ENCODE assay signal across 8 cellular contexts in the genomic region with DNA sequence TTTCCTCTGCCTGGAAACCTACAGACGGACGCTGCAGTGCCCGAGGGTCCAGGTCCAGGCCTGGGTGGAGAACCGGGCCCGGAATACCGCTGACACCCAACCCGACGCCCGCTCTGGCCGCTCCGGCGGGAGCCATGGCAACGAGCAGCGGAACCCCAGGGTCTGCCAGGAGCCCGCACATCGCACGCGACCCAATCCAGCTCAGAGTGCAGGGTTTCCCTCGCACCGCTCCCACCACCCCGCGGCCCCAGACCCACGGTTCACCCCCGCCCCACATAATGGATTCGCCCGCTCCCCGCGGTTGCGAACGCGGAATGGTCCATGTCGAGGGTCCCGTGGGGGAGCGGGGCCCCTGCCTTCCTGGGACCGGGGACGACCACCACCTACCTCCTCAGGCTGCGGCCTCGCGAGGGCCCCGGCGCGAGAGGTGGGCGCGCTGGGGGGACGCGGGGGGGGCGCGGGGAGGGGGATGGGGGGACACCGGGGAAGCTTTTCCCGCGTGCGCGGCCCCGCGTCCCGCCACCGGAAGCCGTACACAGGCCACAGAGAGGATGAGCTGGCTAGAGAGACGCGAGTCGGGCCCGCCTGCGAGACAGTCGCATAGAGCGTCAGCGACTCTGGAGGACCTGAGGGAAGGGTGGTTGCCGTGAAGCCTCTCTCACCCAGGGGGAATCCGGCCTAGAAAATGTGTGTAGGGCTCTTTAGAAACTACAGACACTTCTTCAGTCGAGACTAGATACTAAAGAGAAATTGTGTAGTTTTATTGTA. TPM values are rescaled to one million over a fixed set of nuclear protein-coding genes. Genes with fewer than 3 reads are reported as not detected.
DNase-seq lines count a peak whose midpoint lies in the region; ATAC-seq and TF ChIP-seq lines count a peak whose summit lies in the region.

A gene with protein sequence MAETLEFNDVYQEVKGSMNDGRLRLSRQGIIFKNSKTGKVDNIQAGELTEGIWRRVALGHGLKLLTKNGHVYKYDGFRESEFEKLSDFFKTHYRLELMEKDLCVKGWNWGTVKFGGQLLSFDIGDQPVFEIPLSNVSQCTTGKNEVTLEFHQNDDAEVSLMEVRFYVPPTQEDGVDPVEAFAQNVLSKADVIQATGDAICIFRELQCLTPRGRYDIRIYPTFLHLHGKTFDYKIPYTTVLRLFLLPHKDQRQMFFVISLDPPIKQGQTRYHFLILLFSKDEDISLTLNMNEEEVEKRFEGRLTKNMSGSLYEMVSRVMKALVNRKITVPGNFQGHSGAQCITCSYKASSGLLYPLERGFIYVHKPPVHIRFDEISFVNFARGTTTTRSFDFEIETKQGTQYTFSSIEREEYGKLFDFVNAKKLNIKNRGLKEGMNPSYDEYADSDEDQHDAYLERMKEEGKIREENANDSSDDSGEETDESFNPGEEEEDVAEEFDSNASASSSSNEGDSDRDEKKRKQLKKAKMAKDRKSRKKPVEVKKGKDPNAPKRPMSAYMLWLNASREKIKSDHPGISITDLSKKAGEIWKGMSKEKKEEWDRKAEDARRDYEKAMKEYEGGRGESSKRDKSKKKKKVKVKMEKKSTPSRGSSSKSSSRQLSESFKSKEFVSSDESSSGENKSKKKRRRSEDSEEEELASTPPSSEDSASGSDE (minus strand): TSS at position 550 of the 768 bp plus-strand sequence. CDS start 771 bp downstream, outside the sequence.

- H3K4me1 ChIP-seq in parathyroid adenoma (peaks cover 8% of the 10 kb centered on the region), tibial artery (peaks cover 0 to 17% (median 16%) of the 10 kb centered on the region in 4 donors)

- H3K27me3 Mint-ChIP-seq in activated naive CD8-positive, alpha-beta T cell treated with anti-CD3 and anti-CD28 coated beads, Interleukin-2, amount 10 ng/mL, durations not matched to agents 7 days and 5 days: peaks cover 3% of the 10 kb centered on the region

- DNase-seq in GM12865 (ENCODE audit: low read depth) (peak; percentile 94), NB4 (ENCODE audit: low read depth) (peak; percentile 94), SW 1271 (lab: John Stamatoyannopoulos, UW) (peak; percentile 79 to 89), Right ventricle myocardium superior (peak; percentile 94), tibial artery (peak; percentile 88 to 92)
- DNase-seq in activated naive CD8-positive, alpha-beta T cell treated with anti-CD3 and anti-CD28 coated beads, Interleukin-2, amount 10 ng/mL, durations not matched to agents 7 days and 5 days: peak; percentile 87

- peak within 1 kb of the TSS; percentile 37 for H3K9ac ChIP-seq in parathyroid adenoma

- no peaks in the 10 kb centered on the region for H3K79me2 ChIP-seq in parathyroid adenoma

- H3K4me3 Mint-ChIP-seq in activated naive CD8-positive, alpha-beta T cell treated with anti-CD3 and anti-CD28 coated beads, Interleukin-2, amount 10 ng/mL, durations not matched to agents 7 days and 5 days: peak within 1 kb of the TSS; percentile 86

- intact Hi-C loops in Right ventricle myocardium superior (cut with DNase I) (no loop called here), tibial artery (cut with DNase I; ENCODE audit: low total_unique reads) (loop anchor here (5.0 kb wide), 1 partner anchor 327 kb away; no protein-coding TSS in a partner anchor)

- H3K27ac ChIP-seq in parathyroid adenoma: peak within 1 kb of the TSS; percentile 72
- H3K27ac ChIP-seq in tibial artery: peak within 1 kb of the TSS; percentile 90 to 94

- H3K36me3 ChIP-seq in parathyroid adenoma (ENCODE audit: control insufficient read depth, insufficient read depth, low read length): no peaks in the 10 kb centered on the region
- H3K36me3 ChIP-seq in tibial artery: peaks cover 24 to 30% (median 27%) of the 10 kb centered on the region in 3 donors

- TF ChIP-seq CTCF in GM12865 (IDR thresholded peaks at IDR 0.05; ENCODE audit: insufficient read depth, low read depth, low read length, missing control alignments) (no peak), NB4 (IDR thresholded peaks at IDR 0.05; ENCODE audit: low read depth, low read length) (no peak), parathyroid adenoma (IDR thresholded peaks at IDR 0.05) (no peak), tibial artery (IDR thresholded peaks at IDR 0.05) (no peak)

- POLR2A ChIA-PET in activated naive CD8-positive, alpha-beta T cell treated with anti-CD3 and anti-CD28 coated beads, Interleukin-2, amount 10 ng/mL, durations not matched to agents 7 days and 5 days (lab: Charles Lee): interaction anchor here (0.8 to 4.7 kb wide), 9 partner anchors 10 to 195 kb away, joined by 3 to 80 read pairs (median 5); a partner anchor contains a TSS

- H3K9me3 ChIP-seq in parathyroid adenoma (ENCODE audit: control insufficient read depth, low read length): no peaks in the 10 kb centered on the region
- H3K9me3 ChIP-seq in tibial artery: no peaks in the 10 kb centered on the region

- peak within 1 kb of the TSS; percentile 79 for H3K4me2 ChIP-seq in parathyroid adenoma (ENCODE audit: low read length)

- peaks cover 32% of the 10 kb centered on the region for H3K4me1 Mint-ChIP-seq in activated naive CD8-positive, alpha-beta T cell treated with anti-CD3 and anti-CD28 coated beads, Interleukin-2, amount 10 ng/mL, durations not matched to agents 7 days and 5 days

- H3K27ac Mint-ChIP-seq in activated naive CD8-positive, alpha-beta T cell treated with anti-CD3 and anti-CD28 coated beads, Interleukin-2, amount 10 ng/mL, durations not matched to agents 7 days and 5 days: peak within 1 kb of the TSS; percentile 97

- H3K27me3 ChIP-seq in parathyroid adenoma (ENCODE audit: control insufficient read depth, insufficient read depth, low read length) (no peaks in the 10 kb centered on the region), tibial artery (peaks cover 0 to 16% of the 10 kb centered on the region in 2 donors)

- peak; percentile 63 for TF ChIP-seq POLR2A in NB4 (IDR thresholded peaks at IDR 0.05; ENCODE audit: extremely low read depth, insufficient read length)

- no peaks in the 10 kb centered on the region for H3K9me3 Mint-ChIP-seq in activated naive CD8-positive, alpha-beta T cell treated with anti-CD3 and anti-CD28 coated beads, Interleukin-2, amount 10 ng/mL, durations not matched to agents 7 days and 5 days

- peaks cover 19% of the 10 kb centered on the region for H3K36me3 Mint-ChIP-seq in activated naive CD8-positive, alpha-beta T cell treated with anti-CD3 and anti-CD28 coated beads, Interleukin-2, amount 10 ng/mL, durations not matched to agents 7 days and 5 days

- H3K4me3 ChIP-seq in GM12865 (ENCODE audit: low read depth, low read length) (peak within 1 kb of the TSS; percentile 93), NB4 (ENCODE audit: low read depth, low read length) (peak within 1 kb of the TSS; percentile 96), parathyroid adenoma (ENCODE audit: low read depth, low read length) (peak within 1 kb of the TSS; percentile 63), tibial artery (peak within 1 kb of the TSS; percentile 83 to 95)

- peak; percentile 99 for ATAC-seq in HG02571 (IDR thresholded peaks at IDR 0.05; ENCODE audit: unreplicated experiment)
- ATAC-seq in activated naive CD8-positive, alpha-beta T cell treated with anti-CD3 and anti-CD28 coated beads, Interleukin-2, amount 10 ng/mL, durations not matched to agents 7 days and 5 days (ENCODE audit: low read depth): peak; percentile 99
- ATAC-seq in Right ventricle myocardium superior (ENCODE audit: poor library complexity): peak; percentile 99

- peak within 1 kb of the TSS; percentile 90 for H2AFZ ChIP-seq in parathyroid adenoma

RNA-seq across cellular contexts. Expression of the gene that starts here (rescaled TPM):
- 100 to 1,000 TPM; 127 to 130 TPM for total RNA-seq in activated naive CD8-positive, alpha-beta T cell treated with anti-CD3 and anti-CD28 coated beads, Interleukin-2, amount 10 ng/mL, durations not matched to agents 7 days and 5 days
- total RNA-seq in Right ventricle myocardium superior: 36.3 TPM

Comparison
In these comparisons a context has a peak if more than half of its experiments do, and no peak if none do; other contexts are left out.
1. Peak in every context shown above with its lines: DNase-seq, ATAC-seq, H3K4me3 ChIP-seq and H3K27ac ChIP-seq.